Comparison of ENCODE assay signal across 12 cellular contexts in the genomic region with DNA sequence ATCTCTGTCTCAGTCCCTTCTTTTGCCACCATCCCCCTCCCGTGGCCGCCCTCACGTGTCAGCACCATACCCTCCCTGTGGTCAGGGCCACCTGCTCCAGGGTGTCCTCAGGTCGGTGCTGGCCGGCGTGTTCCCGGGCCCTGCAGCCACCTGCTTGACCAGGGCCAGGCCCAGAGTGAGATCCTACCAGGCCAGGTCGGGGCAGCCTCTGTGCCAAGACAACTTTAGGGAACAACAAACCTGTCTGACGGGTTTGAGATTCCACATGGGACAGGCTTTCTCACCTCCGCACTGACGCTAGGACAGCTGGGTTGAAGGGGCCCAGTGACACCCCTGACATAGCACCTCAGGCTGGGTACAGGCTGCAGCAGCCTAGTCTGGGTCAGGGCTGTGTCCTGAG. TPM values are rescaled to one million over a fixed set of nuclear protein-coding genes. Genes with fewer than 3 reads are reported as not detected.
DNase-seq lines count a peak whose midpoint lies in the region; ATAC-seq, FAIRE-seq and TF ChIP-seq lines count a peak whose summit lies in the region.
"Had no signal": no experiment of that assay in that cellular context is flagged by ENCODE, and none has a peak within 500 bp of the region (broad histone marks: within the 10 kb centered on the region; RNA-seq: fewer than 3 reads in every experiment).

No MANE protein-coding gene starts in this region.

- no peaks in the 10 kb centered on the region for H4K20me1 ChIP-seq in HepG2 (ENCODE audit: insufficient read depth, low read length)

- H3K27ac ChIP-seq in HepG2 (ENCODE audit: extremely low read length, insufficient read depth, low read length), result no peak overlapping the region
- H3K27ac ChIP-seq: thoracic aorta had no signal

- no peak for TF ChIP-seq RAD21 in HepG2 (CRISPR knock-in tag; IDR thresholded peaks at IDR 0.05)

- CTCF ChIA-PET in HepG2 (lab: Yijun Ruan, JAX; ENCODE audit: low intra/inter-chr PET ratio, low total read pairs), result no interaction called here

- H3K36me3 ChIP-seq in adipocyte (ENCODE audit: control insufficient read depth, insufficient read depth, low read length, severe bottlenecking) (no peaks in the 10 kb centered on the region), HepG2 (replicated peaks in 1 of 2; ENCODE audit: control insufficient read depth in 1 of 2, insufficient read depth in 2 of 2, low read length in 2 of 2) (no peaks in the 10 kb centered on the region)
- H3K36me3 ChIP-seq: thoracic aorta had no signal

- FAIRE-seq in HepG2 (lab: Jason Lieb, UNC), result no peak

- POLR2A ChIA-PET in HepG2 (lab: Yijun Ruan, JAX), result no interaction called here

- no TSS peak for BruUV-seq in HepG2 (replicated peaks; lab: Mats Ljungman, UMichigan)

- no peak for TF ChIP-seq POLR2A in HepG2 (IDR thresholded peaks at IDR 0.05; ENCODE audit: insufficient read depth in 1 of 2, low read depth in 2 of 2, low read length in 2 of 2)

- ATAC-seq in HepG2 (peak; percentile 13; the same call in 2 of the 3 replicates), GM21528 (IDR thresholded peaks at IDR 0.05; ENCODE audit: low FRiP score, unreplicated experiment) (no peak)
- ATAC-seq in stimulated activated naive CD8-positive, alpha-beta T cell treated with anti-CD3 and anti-CD28 coated beads, Interleukin-15, amount 100 ng/mL, for 72 hours, result peak; percentile 5
- ATAC-seq: activated T-cell treated with anti-CD3 and anti-CD28 coated beads, Interleukin-2, amount 50 U/mL, for 72 hours had no signal

- in situ Hi-C loops in HepG2 (cut with HindIII; ENCODE audit: extremely low pct_ligation_motif_present, low pct_unique_long_range_greater_than_20kb), result no loop called here

- no peak overlapping the region for H3K27ac Mint-ChIP-seq in stimulated activated naive CD8-positive, alpha-beta T cell treated with anti-CD3 and anti-CD28 coated beads, Interleukin-15, amount 100 ng/mL, for 72 hours
- H3K27ac Mint-ChIP-seq: activated T-cell treated with anti-CD3 and anti-CD28 coated beads, Interleukin-2, amount 50 U/mL, for 72 hours had no signal

- TF ChIP-seq EP300 in HepG2 (IDR thresholded peaks at IDR 0.05; ENCODE audit: low read depth in 2 of 2, low read length in 2 of 2), result no peak
- no peak for TF ChIP-seq EP300 in HepG2 (CRISPR knock-in tag; IDR thresholded peaks at IDR 0.05; ENCODE audit: borderline replicate concordance)

- H3K4me2 ChIP-seq in HepG2 (ENCODE audit: low read depth, low read length), result no peak overlapping the region

- no peaks in the 10 kb centered on the region for H3K9me3 Mint-ChIP-seq in stimulated activated naive CD8-positive, alpha-beta T cell treated with anti-CD3 and anti-CD28 coated beads, Interleukin-15, amount 100 ng/mL, for 72 hours
- H3K9me3 Mint-ChIP-seq: activated T-cell treated with anti-CD3 and anti-CD28 coated beads, Interleukin-2, amount 50 U/mL, for 72 hours had no signal

- H3K4me3 ChIP-seq in adipocyte (ENCODE audit: low read length) (no peak overlapping the region), HepG2 (replicated peaks in 1 of 3; ENCODE audit: insufficient read depth in 1 of 3, low read depth in 2 of 3, low read length in 3 of 3) (no peak overlapping the region)
- H3K4me3 ChIP-seq: thoracic aorta had no signal

- H3K9me3 ChIP-seq in adipocyte (ENCODE audit: control insufficient read depth, low read length) (no peaks in the 10 kb centered on the region), HepG2 (ENCODE audit: low read length) (no peaks in the 10 kb centered on the region)
- H3K9me3 ChIP-seq: thoracic aorta had no signal

- peak overlapping the region; percentile 5 to 40 for H3K4me3 Mint-ChIP-seq in stimulated activated naive CD8-positive, alpha-beta T cell treated with anti-CD3 and anti-CD28 coated beads, Interleukin-15, amount 100 ng/mL, for 72 hours

- TF ChIP-seq CTCF in HepG2 (CRISPR knock-in tag; IDR thresholded peaks at IDR 0.05), result no peak

- H3K27me3 Mint-ChIP-seq in stimulated activated naive CD8-positive, alpha-beta T cell treated with anti-CD3 and anti-CD28 coated beads, Interleukin-15, amount 100 ng/mL, for 72 hours, result peaks cover 19% of the 10 kb centered on the region

- no peaks in the 10 kb centered on the region for H3K27me3 ChIP-seq in adipocyte (replicated peaks; ENCODE audit: control insufficient read depth, insufficient read depth, low read length)
- H3K27me3 ChIP-seq in HepG2 (ENCODE audit: control insufficient read depth in 1 of 2, insufficient read depth in 2 of 2, low read length in 2 of 2), result no peaks in the 10 kb centered on the region

- intact Hi-C loops in HepG2 (cut with micrococcal nuclease; ENCODE audit: unreplicated experiment), result no loop called here

- H3K4me1 ChIP-seq in adipocyte (ENCODE audit: control insufficient read depth, insufficient read depth, low read length) (peaks cover 23% of the 10 kb centered on the region), HepG2 (ENCODE audit: insufficient read depth, low read length) (peaks cover 40% of the 10 kb centered on the region)

- H2AFZ ChIP-seq in HepG2 (ENCODE audit: low read length), result no peak overlapping the region

- H3K9ac ChIP-seq in adipocyte (ENCODE audit: low read length), result peak overlapping the region; percentile 37
- H3K9ac ChIP-seq in HepG2 (ENCODE audit: insufficient read depth, low read depth, low read length), result no peak overlapping the region

- DNase-seq in HT-29 (ENCODE audit: low spot score) (peak; percentile 86), adipocyte (ENCODE audit: low read depth) (no peak), HepG2 (ENCODE audit: low spot score) (no peak), hypothalamus (lab: John Stamatoyannopoulos, UW) (no peak), EL (no peak)
- DNase-seq in stimulated activated naive CD8-positive, alpha-beta T cell treated with anti-CD3 and anti-CD28 coated beads, Interleukin-15, amount 100 ng/mL, for 72 hours, result no peak
- DNase-seq: activated T-cell treated with anti-CD3 and anti-CD28 coated beads, Interleukin-2, amount 50 U/mL, for 72 hours; immature natural killer cell; NCI-H1092 treated with DMSO at 0.1 percent for 48 hours; stimulated activated CD4-positive, alpha-beta T cell treated with anti-CD3 and anti-CD28 coated beads, Interleukin-4, amount 100 ng/mL, for 1 hour had no signal

- H3K4me1 Mint-ChIP-seq in stimulated activated naive CD8-positive, alpha-beta T cell treated with anti-CD3 and anti-CD28 coated beads, Interleukin-15, amount 100 ng/mL, for 72 hours, result peaks cover 28% of the 10 kb centered on the region

- no peaks in the 10 kb centered on the region for H3K79me2 ChIP-seq in HepG2 (ENCODE audit: insufficient read depth, low read length)

- 59% methylated on average over 11 of the region's 11 CpGs for WGBS in HepG2 (ENCODE audit: low lambda C conversion rate)

RNA-seq across cellular contexts. Expression of gene SBNO2, which starts 7.5 kb away (rescaled TPM):
- total RNA-seq in HT-29 (2014; rRNA removed; shearing (Covaris generic)), result 49.6 and 50.5 TPM in 2 replicates
- 5.8 and 10.4 TPM in 2 replicates for total RNA-seq in HepG2 (2016; rRNA removed; fragmentation: Illumina TruSeq; extraction: Trizol)
- 3.3 and 3.8 TPM in 2 replicates for total RNA-seq in HepG2 (2016; cell fraction: cytosol; rRNA removed; fragmentation: Illumina TruSeq; extraction: Trizol; ENCODE audit: low read depth)
- 6.5 and 12.4 TPM in 2 replicates for total RNA-seq in HepG2 (2016; cell fraction: insoluble cytoplasmic fraction; rRNA removed; fragmentation: Illumina TruSeq; extraction: Trizol)
- 7.7 and 8.1 TPM in 2 replicates for total RNA-seq in HepG2 (2016; cell fraction: membrane; rRNA removed; fragmentation: Illumina TruSeq; extraction: Trizol)
- total RNA-seq in HepG2 (2016; cell fraction: nucleus; rRNA removed; fragmentation: Illumina TruSeq; extraction: Trizol), result 10.4 and 12.1 TPM in 2 replicates
- 8.6 and 10.8 TPM in 2 replicates for polyA plus RNA-seq in HepG2 (2011; rRNA removed)
- polyA plus RNA-seq in HepG2 (2011; cell fraction: cytosol; rRNA removed), result 4.1 and 8.0 TPM in 2 replicates
- 53.6 and 82.3 TPM in 2 replicates for polyA plus RNA-seq in HepG2 (2011; cell fraction: nucleus; rRNA removed)
- 10.8 and 11.3 TPM in 2 replicates for polyA plus RNA-seq in HepG2 (2012)
- polyA plus RNA-seq in HepG2 (2016; cell fraction: cytosol; fragmentation: Illumina TruSeq; extraction: Trizol; ENCODE audit: low read depth), result 1.0 and 1.1 TPM in 2 replicates
- 6.7 and 7.7 TPM in 2 replicates for polyA plus RNA-seq in HepG2 (2016; cell fraction: insoluble cytoplasmic fraction; fragmentation: Illumina TruSeq; extraction: Trizol; ENCODE audit: low read depth)
- polyA plus RNA-seq in HepG2 (2016; cell fraction: membrane; fragmentation: Illumina TruSeq; extraction: Trizol; ENCODE audit: low read depth), result 2.8 and 3.4 TPM in 2 replicates
- polyA plus RNA-seq in HepG2 (2016; cell fraction: nucleus; fragmentation: Illumina TruSeq; extraction: Trizol; ENCODE audit: insufficient read depth, low read depth), result 33.1 and 36.3 TPM in 2 replicates
- polyA minus RNA-seq in HepG2 (2011; rRNA and poly(A)+ RNA removed; ENCODE audit: low replicate concordance), result 21.5 and 30.2 TPM in 2 replicates
- polyA minus RNA-seq in HepG2 (2011; cell fraction: cytosol; rRNA and poly(A)+ RNA removed), result 9.8 and 12.0 TPM in 2 replicates
- polyA minus RNA-seq in HepG2 (2011; cell fraction: nucleus; rRNA and poly(A)+ RNA removed), result 13.0 and 13.4 TPM in 2 replicates

RNA-seq across cellular contexts. Expression of gene STK11, which starts 24.0 kb away (rescaled TPM):
- 101 and 114 TPM in 2 replicates for total RNA-seq in HT-29 (2014; rRNA removed; shearing (Covaris generic))
- total RNA-seq in HepG2 (2016; rRNA removed; fragmentation: Illumina TruSeq; extraction: Trizol), result 28.4 and 43.6 TPM in 2 replicates
- total RNA-seq in HepG2 (2016; cell fraction: cytosol; rRNA removed; fragmentation: Illumina TruSeq; extraction: Trizol; ENCODE audit: low read depth), result 18.3 and 20.2 TPM in 2 replicates
- 23.3 and 42.4 TPM in 2 replicates for total RNA-seq in HepG2 (2016; cell fraction: insoluble cytoplasmic fraction; rRNA removed; fragmentation: Illumina TruSeq; extraction: Trizol)
- 47.5 and 49.4 TPM in 2 replicates for total RNA-seq in HepG2 (2016; cell fraction: membrane; rRNA removed; fragmentation: Illumina TruSeq; extraction: Trizol)
- total RNA-seq in HepG2 (2016; cell fraction: nucleus; rRNA removed; fragmentation: Illumina TruSeq; extraction: Trizol), result 33.1 and 35.0 TPM in 2 replicates
- polyA plus RNA-seq in HepG2 (2011; rRNA removed), result 27.5 and 40.8 TPM in 2 replicates
- 31.3 and 45.7 TPM in 2 replicates for polyA plus RNA-seq in HepG2 (2011; cell fraction: cytosol; rRNA removed)
- 143 and 178 TPM in 2 replicates for polyA plus RNA-seq in HepG2 (2011; cell fraction: nucleus; rRNA removed)
- 38.3 and 41.3 TPM in 2 replicates for polyA plus RNA-seq in HepG2 (2012)
- polyA plus RNA-seq in HepG2 (2016; cell fraction: cytosol; fragmentation: Illumina TruSeq; extraction: Trizol; ENCODE audit: low read depth), result 12.4 and 14.0 TPM in 2 replicates
- polyA plus RNA-seq in HepG2 (2016; cell fraction: insoluble cytoplasmic fraction; fragmentation: Illumina TruSeq; extraction: Trizol; ENCODE audit: low read depth), result 24.8 and 28.5 TPM in 2 replicates
- 31.5 and 34.3 TPM in 2 replicates for polyA plus RNA-seq in HepG2 (2016; cell fraction: membrane; fragmentation: Illumina TruSeq; extraction: Trizol; ENCODE audit: low read depth)
- polyA plus RNA-seq in HepG2 (2016; cell fraction: nucleus; fragmentation: Illumina TruSeq; extraction: Trizol; ENCODE audit: insufficient read depth, low read depth), result 76.9 and 78.9 TPM in 2 replicates
- 2.2 and 54.9 TPM in 2 replicates for polyA minus RNA-seq in HepG2 (2011; rRNA and poly(A)+ RNA removed; ENCODE audit: low replicate concordance)
- polyA minus RNA-seq in HepG2 (2011; cell fraction: cytosol; rRNA and poly(A)+ RNA removed), result 24.1 and 27.3 TPM in 2 replicates
- polyA minus RNA-seq in HepG2 (2011; cell fraction: nucleus; rRNA and poly(A)+ RNA removed), result 21.8 and 30.2 TPM in 2 replicates

RNA-seq across cellular contexts. Expression of gene CBARP, which starts 56.2 kb away (rescaled TPM):
- 2.4 and 3.9 TPM in 2 replicates for total RNA-seq in HT-29 (2014; rRNA removed; shearing (Covaris generic))
- 0.27 and 1.2 TPM in 2 replicates for total RNA-seq in HepG2 (2016; rRNA removed; fragmentation: Illumina TruSeq; extraction: Trizol)
- 1.1 and 1.3 TPM in 2 replicates for total RNA-seq in HepG2 (2016; cell fraction: cytosol; rRNA removed; fragmentation: Illumina TruSeq; extraction: Trizol; ENCODE audit: low read depth)
- 0.82 and 1.8 TPM in 2 replicates for total RNA-seq in HepG2 (2016; cell fraction: insoluble cytoplasmic fraction; rRNA removed; fragmentation: Illumina TruSeq; extraction: Trizol)
- 1.1 and 1.8 TPM in 2 replicates for total RNA-seq in HepG2 (2016; cell fraction: membrane; rRNA removed; fragmentation: Illumina TruSeq; extraction: Trizol)
- 0.88 and 1.8 TPM in 2 replicates for total RNA-seq in HepG2 (2016; cell fraction: nucleus; rRNA removed; fragmentation: Illumina TruSeq; extraction: Trizol)
- 1.4 and 2.8 TPM in 2 replicates for polyA plus RNA-seq in HepG2 (2011; rRNA removed)
- 1.0 and 2.2 TPM in 2 replicates for polyA plus RNA-seq in HepG2 (2011; cell fraction: cytosol; rRNA removed)
- 12.5 TPM in 2 replicates for polyA plus RNA-seq in HepG2 (2011; cell fraction: nucleus; rRNA removed)
- 1.1 and 1.9 TPM in 2 replicates for polyA plus RNA-seq in HepG2 (2012)
- 0.58 and 0.73 TPM in 2 replicates for polyA plus RNA-seq in HepG2 (2016; cell fraction: cytosol; fragmentation: Illumina TruSeq; extraction: Trizol; ENCODE audit: low read depth)
- 0.82 and 1.5 TPM in 2 replicates for polyA plus RNA-seq in HepG2 (2016; cell fraction: insoluble cytoplasmic fraction; fragmentation: Illumina TruSeq; extraction: Trizol; ENCODE audit: low read depth)
- polyA plus RNA-seq in HepG2 (2016; cell fraction: membrane; fragmentation: Illumina TruSeq; extraction: Trizol; ENCODE audit: low read depth), result 2.0 and 2.4 TPM in 2 replicates
- 6.5 and 7.2 TPM in 2 replicates for polyA plus RNA-seq in HepG2 (2016; cell fraction: nucleus; fragmentation: Illumina TruSeq; extraction: Trizol; ENCODE audit: insufficient read depth, low read depth)
- 0.21 and 2.3 TPM in 2 replicates for polyA minus RNA-seq in HepG2 (2011; rRNA and poly(A)+ RNA removed; ENCODE audit: low replicate concordance)
- 1.3 and 1.7 TPM in 2 replicates for polyA minus RNA-seq in HepG2 (2011; cell fraction: cytosol; rRNA and poly(A)+ RNA removed)
- 0.90 and 2.0 TPM in 2 replicates for polyA minus RNA-seq in HepG2 (2011; cell fraction: nucleus; rRNA and poly(A)+ RNA removed)
- polyA plus RNA-seq: immature natural killer cell had no signal

RNA-seq across cellular contexts. Expression of gene ATP5F1D, which starts 59.9 kb away (rescaled TPM):
- total RNA-seq in HT-29 (2014; rRNA removed; shearing (Covaris generic)), result 142 and 159 TPM in 2 replicates
- total RNA-seq in HepG2 (2016; rRNA removed; fragmentation: Illumina TruSeq; extraction: Trizol), result 78.7 and 88.0 TPM in 2 replicates
- 72.7 and 79.4 TPM in 2 replicates for total RNA-seq in HepG2 (2016; cell fraction: cytosol; rRNA removed; fragmentation: Illumina TruSeq; extraction: Trizol; ENCODE audit: low read depth)
- total RNA-seq in HepG2 (2016; cell fraction: insoluble cytoplasmic fraction; rRNA removed; fragmentation: Illumina TruSeq; extraction: Trizol), result 80.1 and 93.1 TPM in 2 replicates
- 72.8 and 84.2 TPM in 2 replicates for total RNA-seq in HepG2 (2016; cell fraction: membrane; rRNA removed; fragmentation: Illumina TruSeq; extraction: Trizol)
- 40.6 and 53.8 TPM in 2 replicates for total RNA-seq in HepG2 (2016; cell fraction: nucleus; rRNA removed; fragmentation: Illumina TruSeq; extraction: Trizol)
- 39.4 and 49.3 TPM in 2 replicates for polyA plus RNA-seq in HepG2 (2011; rRNA removed)
- polyA plus RNA-seq in HepG2 (2011; cell fraction: cytosol; rRNA removed), result 61.0 and 112 TPM in 2 replicates
- 105 and 111 TPM in 2 replicates for polyA plus RNA-seq in HepG2 (2011; cell fraction: nucleus; rRNA removed)
- 67.0 and 70.9 TPM in 2 replicates for polyA plus RNA-seq in HepG2 (2012)
- polyA plus RNA-seq in HepG2 (2016; cell fraction: cytosol; fragmentation: Illumina TruSeq; extraction: Trizol; ENCODE audit: low read depth), result 126 and 135 TPM in 2 replicates
- polyA plus RNA-seq in HepG2 (2016; cell fraction: insoluble cytoplasmic fraction; fragmentation: Illumina TruSeq; extraction: Trizol; ENCODE audit: low read depth), result 131 and 155 TPM in 2 replicates
- polyA plus RNA-seq in HepG2 (2016; cell fraction: membrane; fragmentation: Illumina TruSeq; extraction: Trizol; ENCODE audit: low read depth), result 112 and 121 TPM in 2 replicates
- polyA plus RNA-seq in HepG2 (2016; cell fraction: nucleus; fragmentation: Illumina TruSeq; extraction: Trizol; ENCODE audit: insufficient read depth, low read depth), result 129 and 134 TPM in 2 replicates
- 60.5 and 86.6 TPM in 2 replicates for polyA minus RNA-seq in HepG2 (2011; rRNA and poly(A)+ RNA removed; ENCODE audit: low replicate concordance)
- 53.6 and 68.0 TPM in 2 replicates for polyA minus RNA-seq in HepG2 (2011; cell fraction: cytosol; rRNA and poly(A)+ RNA removed)
- polyA minus RNA-seq in HepG2 (2011; cell fraction: nucleus; rRNA and poly(A)+ RNA removed), result 14.7 and 18.9 TPM in 2 replicates
